ENCODE assay signal across 8 cellular contexts in genomic region chr4:128454281-128455075, GRCh38.
DNase-seq lines count a peak whose midpoint lies in the region; ATAC-seq, FAIRE-seq and TF ChIP-seq lines count a peak whose summit lies in the region.

No MANE protein-coding gene starts in this region.

- no peaks in the 10 kb centered on the region for H3K36me3 Mint-ChIP-seq in neural progenitor cell

- TF ChIP-seq CTCF in Panc1 (IDR thresholded peaks at IDR 0.05): peak; percentile 82
- peak; percentile 76 for TF ChIP-seq CTCF in neural progenitor cell (IDR thresholded peaks at IDR 0.05)
- TF ChIP-seq CTCF in testis (IDR thresholded peaks at IDR 0.05): peak; percentile 51 to 70 (median 67)

- H3K4me1 ChIP-seq in Panc1 (ENCODE audit: control insufficient read depth, insufficient read depth, low read length) (no peaks in the 10 kb centered on the region), neural progenitor cell (peaks cover 9% of the 10 kb centered on the region), testis (peaks cover 3% of the 10 kb centered on the region)

- no peak overlapping the region for H3K9ac ChIP-seq in neural progenitor cell

- H3K4me3 Mint-ChIP-seq in neural progenitor cell: peak overlapping the region; percentile 20

- peak; percentile 93 for ATAC-seq in Panc1

- no peaks in the 10 kb centered on the region for H3K79me2 ChIP-seq in neural progenitor cell (ENCODE audit: low read depth)

- peaks cover 14% of the 10 kb centered on the region for H3K27me3 Mint-ChIP-seq in neural progenitor cell (ENCODE audit: insufficient read depth, low read depth)

- intact Hi-C loops in Panc1 (cut with micrococcal nuclease; ENCODE audit: unreplicated experiment): loop anchor here (5.0 to 10.0 kb wide), 2 partner anchors 98 to 350 kb away; partner anchors contain the start of gene JADE1
- intact Hi-C loops in testis (cut with DNase I; ENCODE audit: low total_unique reads): loop anchor here (10.0 kb wide), 1 partner anchor 410 kb away; no protein-coding TSS in a partner anchor

- H3K4me2 ChIP-seq in neural progenitor cell: no peak overlapping the region

- H3K36me3 ChIP-seq in Panc1 (ENCODE audit: control insufficient read depth, insufficient read depth, low read length) (no peaks in the 10 kb centered on the region), neural progenitor cell (no peaks in the 10 kb centered on the region), testis (ENCODE audit: low read depth, missing control alignments) (no peaks in the 10 kb centered on the region)

- no peaks in the 10 kb centered on the region for H3K27me3 ChIP-seq in Panc1 (ENCODE audit: control insufficient read depth, insufficient read depth, low read length)
- peaks cover 9% of the 10 kb centered on the region for H3K27me3 ChIP-seq in neural progenitor cell
- no peaks in the 10 kb centered on the region for H3K27me3 ChIP-seq in testis

- peak overlapping the region; percentile 46; the same call in 1 of the 2 replicates for H3K27ac ChIP-seq in Panc1 (ENCODE audit: low read length)
- no peak overlapping the region for H3K27ac ChIP-seq in neural progenitor cell
- H3K27ac ChIP-seq in testis: no peak overlapping the region

- H3F3A ChIP-seq in neural progenitor cell (ENCODE audit: low read depth): no peaks in the 10 kb centered on the region

- no peaks in the 10 kb centered on the region for H4K20me1 ChIP-seq in neural progenitor cell (ENCODE audit: low read depth)

- no peaks in the 10 kb centered on the region for H3K9me3 Mint-ChIP-seq in neural progenitor cell

- CTCF ChIA-PET in Panc1 (lab: Charles Lee): interaction anchor here (0.6 to 0.8 kb wide), 3 partner anchors 17 to 98 kb away, joined by 4 to 7 read pairs (median 6); no protein-coding TSS in a partner anchor

- H3K27ac Mint-ChIP-seq in neural progenitor cell: no peak overlapping the region

- in situ Hi-C loops in Panc1 (cut with HindIII; ENCODE audit: low pct_unique_long_range_greater_than_20kb, low sequenced_read_pairs): no loop called here

- H3K9me3 ChIP-seq in Panc1 (ENCODE audit: control insufficient read depth, insufficient read depth, low read depth, low read length) (no peaks in the 10 kb centered on the region), neural progenitor cell (ENCODE audit: low read depth) (no peaks in the 10 kb centered on the region), testis (no peaks in the 10 kb centered on the region)

- no peak for TF ChIP-seq POLR2A in testis (IDR thresholded peaks at IDR 0.05)

- FAIRE-seq in G401.6 (lab: Jason Lieb, UNC): peak; percentile 74

- peaks cover 9% of the 10 kb centered on the region for H3K4me1 Mint-ChIP-seq in neural progenitor cell

- 45 to 64% methylated on average over 13 of the region's 13 CpGs for WGBS in testis, 2 donors

- no TSS peak for BruUV-seq in Panc1 (replicated peaks; lab: Mats Ljungman, UMichigan)

- DNase-seq in H4 (ENCODE audit: low spot score): peak; percentile 93
- DNase-seq in LHCN-M2 (ENCODE audit: low read depth): peak; percentile 96
- peak; percentile 63 for DNase-seq in Panc1 (ENCODE audit: low read depth, low spot score)
- peak; percentile 75 to 80 for DNase-seq in activated T-cell treated with anti-CD3 and anti-CD28 coated beads, Interleukin-2, amount 50 U/mL, for 48 hours
- peak; percentile 96 for DNase-seq in fibroblast of peridontal ligament (ENCODE audit: extremely low read depth)
- DNase-seq in neural progenitor cell (ENCODE audit: low spot score): peak; percentile 83
- peak; percentile 85 for DNase-seq in testis

- H3K4me3 ChIP-seq in Panc1 (ENCODE audit: low read depth in 2 of 2, low read length in 2 of 2) (no peak overlapping the region), neural progenitor cell (no peak overlapping the region), testis (no peak overlapping the region)

- no peak overlapping the region for H2AFZ ChIP-seq in neural progenitor cell (replicated peaks)

- POLR2A ChIA-PET in Panc1 (lab: Charles Lee): no interaction called here
